Comparison of ENCODE assay signal across 8 cellular contexts in the genomic region with DNA sequence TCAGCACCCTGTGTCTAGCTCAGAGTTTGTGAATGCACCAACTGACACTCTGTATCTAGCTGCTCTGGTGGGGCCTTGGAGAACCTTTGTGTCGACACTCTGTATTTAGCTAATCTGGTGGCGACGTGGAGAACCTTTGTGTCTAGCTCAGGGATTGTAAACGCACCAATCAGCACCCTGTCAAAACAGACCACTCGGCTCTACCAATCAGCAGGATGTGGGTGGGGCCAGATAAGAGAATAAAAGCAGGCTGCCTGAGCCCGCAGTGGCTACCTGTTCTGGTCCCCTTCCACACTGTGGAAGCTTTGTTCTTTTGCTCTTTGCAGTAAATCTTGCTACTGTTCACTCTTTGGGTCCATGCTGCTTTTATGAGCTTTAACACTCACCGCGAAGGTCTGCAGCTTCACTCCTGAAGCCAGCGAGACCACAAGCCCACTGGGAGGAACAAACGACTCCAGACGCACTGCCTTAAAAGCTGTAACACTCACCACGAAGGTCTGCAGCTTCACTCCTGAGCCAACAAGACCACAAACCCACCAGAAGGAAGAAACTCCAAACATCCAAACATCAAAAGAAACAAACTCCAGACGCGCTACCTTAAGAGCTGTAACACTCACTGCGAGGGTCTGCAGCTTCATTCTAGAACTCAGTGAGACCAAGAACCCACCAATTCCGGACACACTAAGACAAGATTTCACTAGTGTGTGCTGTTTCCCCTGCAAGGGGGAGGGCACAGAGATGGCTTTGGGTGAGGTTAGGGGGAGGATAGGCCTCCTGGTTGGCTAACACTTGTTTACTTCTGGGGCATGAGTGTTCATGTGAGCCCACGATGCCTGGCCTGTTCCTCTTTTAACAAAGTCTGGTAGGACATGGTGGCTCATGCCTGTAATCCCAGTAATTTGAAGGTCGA. TPM values are rescaled to one million over a fixed set of nuclear protein-coding genes. Genes with fewer than 3 reads are reported as not detected.
A peak's percentile ranks its signal among the peaks of the same experiment; 100 is the strongest.
DNase-seq lines count a peak whose midpoint lies in the region; ATAC-seq, FAIRE-seq and TF ChIP-seq lines count a peak whose summit lies in the region.
"Not testable (repeated sequence)": the region's sequence is repeated elsewhere in the genome, so short reads cannot be mapped to it uniquely, and the experiment has no call there.

A gene with protein sequence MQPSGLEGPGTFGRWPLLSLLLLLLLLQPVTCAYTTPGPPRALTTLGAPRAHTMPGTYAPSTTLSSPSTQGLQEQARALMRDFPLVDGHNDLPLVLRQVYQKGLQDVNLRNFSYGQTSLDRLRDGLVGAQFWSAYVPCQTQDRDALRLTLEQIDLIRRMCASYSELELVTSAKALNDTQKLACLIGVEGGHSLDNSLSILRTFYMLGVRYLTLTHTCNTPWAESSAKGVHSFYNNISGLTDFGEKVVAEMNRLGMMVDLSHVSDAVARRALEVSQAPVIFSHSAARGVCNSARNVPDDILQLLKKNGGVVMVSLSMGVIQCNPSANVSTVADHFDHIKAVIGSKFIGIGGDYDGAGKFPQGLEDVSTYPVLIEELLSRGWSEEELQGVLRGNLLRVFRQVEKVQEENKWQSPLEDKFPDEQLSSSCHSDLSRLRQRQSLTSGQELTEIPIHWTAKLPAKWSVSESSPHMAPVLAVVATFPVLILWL (minus strand): TSS at position 706 of the 910 bp plus-strand sequence. CDS start 6,272 bp downstream, outside the sequence.

- H3K9me2 ChIP-seq in OCI-LY1 (ENCODE audit: low read depth, low read length): not testable (repeated sequence)

- 57% methylated on average over 18 of the region's 18 CpGs for WGBS in HepG2 (ENCODE audit: low lambda C conversion rate)
- WGBS in sigmoid colon, 2 donors: 44 to 70% methylated on average over 18 of the region's 18 CpGs

- POLR2A ChIA-PET in activated CD4-positive, alpha-beta T cell treated with anti-CD3 and anti-CD28 coated beads for 36 hours (lab: Charles Lee): interaction anchor here (0.7 to 2.5 kb wide), 6 partner anchors 12 to 193 kb away, joined by 3 to 21 read pairs (median 6); a partner anchor contains a TSS
- POLR2A ChIA-PET in HepG2 (lab: Yijun Ruan, JAX): interaction anchor here (0.8 to 1.8 kb wide), 12 partner anchors 8 to 86 kb away, joined by 3 to 13 read pairs (median 4); a partner anchor contains a TSS

- not testable (repeated sequence) for H3K9me3 ChIP-seq in OCI-LY1 (ENCODE audit: low read length); endocrine pancreas (ENCODE audit: control insufficient read depth, low read length); HepG2 (ENCODE audit: low read length); sigmoid colon

- BruUV-seq in HepG2 (replicated peaks; lab: Mats Ljungman, UMichigan): TSS peak; percentile 94

- peaks cover 50% of the 10 kb centered on the region for H3K4me1 Mint-ChIP-seq in activated CD4-positive, alpha-beta T cell treated with anti-CD3 and anti-CD28 coated beads for 36 hours
- peaks cover 49% of the 10 kb centered on the region for H3K4me1 Mint-ChIP-seq in activated naive CD4-positive, alpha-beta T cell treated with anti-CD3 and anti-CD28 coated beads for 36 hours (ENCODE audit: low read depth)
- H3K4me1 Mint-ChIP-seq in type B pancreatic cell (ENCODE audit: unreplicated experiment): not testable (repeated sequence)

- CTCF ChIA-PET in activated CD4-positive, alpha-beta T cell treated with anti-CD3 and anti-CD28 coated beads for 36 hours (lab: Charles Lee): interaction anchor here (0.6 to 1.8 kb wide), 15 partner anchors 9 to 442 kb away, joined by 3 to 6 read pairs (median 3); a partner anchor contains a TSS
- CTCF ChIA-PET in activated naive CD4-positive, alpha-beta T cell treated with anti-CD3 and anti-CD28 coated beads for 36 hours (lab: Charles Lee): interaction anchor here (0.6 to 1.7 kb wide), 4 partner anchors 12 to 189 kb away, joined by 3 to 12 read pairs (median 3); no protein-coding TSS in a partner anchor
- CTCF ChIA-PET in HepG2 (lab: Yijun Ruan, JAX; ENCODE audit: low intra/inter-chr PET ratio, low total read pairs): not testable (repeated sequence)

- peak within 1 kb of the TSS; percentile 96 for H3K27ac Mint-ChIP-seq in activated CD4-positive, alpha-beta T cell treated with anti-CD3 and anti-CD28 coated beads for 36 hours
- peak within 1 kb of the TSS; percentile 94 for H3K27ac Mint-ChIP-seq in activated naive CD4-positive, alpha-beta T cell treated with anti-CD3 and anti-CD28 coated beads for 36 hours
- H3K27ac Mint-ChIP-seq in type B pancreatic cell: peak within 1 kb of the TSS; percentile 5

- H3K4me2 ChIP-seq in OCI-LY1 (ENCODE audit: low read length) (peak within 1 kb of the TSS; percentile 51), HepG2 (ENCODE audit: low read depth, low read length) (peak within 1 kb of the TSS; percentile 16)

- H3F3A ChIP-seq in OCI-LY1 (ENCODE audit: insufficient read depth, low read length): not testable (repeated sequence)

- peak; percentile 90 for ATAC-seq in activated CD4-positive, alpha-beta T cell treated with anti-CD3 and anti-CD28 coated beads for 36 hours
- ATAC-seq in HepG2: peak; percentile 67

- peak within 1 kb of the TSS; percentile 41 for H3K4me3 ChIP-seq in OCI-LY1 (ENCODE audit: low read depth, low read length, poor library complexity, severe bottlenecking)
- not testable (repeated sequence) for H3K4me3 ChIP-seq in endocrine pancreas (ENCODE audit: control insufficient read depth, insufficient read depth, low read length); HepG2 (replicated peaks in 1 of 3; ENCODE audit: insufficient read depth in 1 of 3, low read depth in 2 of 3, low read length in 3 of 3)
- H3K4me3 ChIP-seq in sigmoid colon: peak within 1 kb of the TSS in 2 of 4 donors; percentile 4 to 12

- H3K9me3 Mint-ChIP-seq in activated CD4-positive, alpha-beta T cell treated with anti-CD3 and anti-CD28 coated beads for 36 hours (ENCODE audit: low read depth); activated naive CD4-positive, alpha-beta T cell treated with anti-CD3 and anti-CD28 coated beads for 36 hours; type B pancreatic cell: not testable (repeated sequence)

- H3K27me3 Mint-ChIP-seq in activated CD4-positive, alpha-beta T cell treated with anti-CD3 and anti-CD28 coated beads for 36 hours; activated naive CD4-positive, alpha-beta T cell treated with anti-CD3 and anti-CD28 coated beads for 36 hours (ENCODE audit: low read depth); type B pancreatic cell: not testable (repeated sequence)

- not testable (repeated sequence) for H3K36me3 ChIP-seq in OCI-LY1 (ENCODE audit: insufficient read depth, low read length); endocrine pancreas (ENCODE audit: control insufficient read depth, insufficient read depth, low read length); HepG2 (replicated peaks in 1 of 2; ENCODE audit: control insufficient read depth in 1 of 2, insufficient read depth in 2 of 2, low read length in 2 of 2); sigmoid colon

- peak within 1 kb of the TSS; percentile 86 for H3K27ac ChIP-seq in OCI-LY1 (ENCODE audit: low read depth, low read length, poor library complexity, severe bottlenecking)
- H3K27ac ChIP-seq in HepG2 (ENCODE audit: extremely low read length, insufficient read depth, low read length): peak within 1 kb of the TSS; percentile 72
- H3K27ac ChIP-seq in sigmoid colon: peak within 1 kb of the TSS; percentile 26 to 61 (median 38)

- not testable (repeated sequence) for H3K79me2 ChIP-seq in OCI-LY1 (ENCODE audit: insufficient read depth, low read length); HepG2 (ENCODE audit: insufficient read depth, low read length)

- TF ChIP-seq POLR2A in HepG2 (IDR thresholded peaks at IDR 0.05; ENCODE audit: insufficient read depth in 1 of 2, low read depth in 2 of 2, low read length in 2 of 2): peak; percentile 75 to 86
- TF ChIP-seq POLR2A in sigmoid colon (IDR thresholded peaks at IDR 0.05): not testable (repeated sequence)

- H3K4me1 ChIP-seq in OCI-LY1 (ENCODE audit: insufficient read depth, low read length, severe bottlenecking) (peaks cover 21% of the 10 kb centered on the region), HepG2 (ENCODE audit: insufficient read depth, low read length) (peaks cover 41% of the 10 kb centered on the region)
- H3K4me1 ChIP-seq in endocrine pancreas (ENCODE audit: control insufficient read depth, insufficient read depth, low read length); sigmoid colon: not testable (repeated sequence)

- H3K36me3 Mint-ChIP-seq in activated CD4-positive, alpha-beta T cell treated with anti-CD3 and anti-CD28 coated beads for 36 hours (ENCODE audit: low read depth); activated naive CD4-positive, alpha-beta T cell treated with anti-CD3 and anti-CD28 coated beads for 36 hours (ENCODE audit: low read depth); type B pancreatic cell: not testable (repeated sequence)

- intact Hi-C loops in activated CD4-positive, alpha-beta T cell treated with anti-CD3 and anti-CD28 coated beads for 36 hours (cut with DNase I, micrococcal nuclease); HepG2 (cut with micrococcal nuclease; ENCODE audit: unreplicated experiment); sigmoid colon (cut with DNase I): not testable (repeated sequence)
- intact Hi-C loops in activated naive CD4-positive, alpha-beta T cell treated with anti-CD3 and anti-CD28 coated beads for 36 hours (cut with micrococcal nuclease): loop anchor here (1.0 to 2.0 kb wide), 2 partner anchors 31 to 86 kb away; a partner anchor contains a TSS

- not testable (repeated sequence) for H4K20me1 ChIP-seq in OCI-LY1 (ENCODE audit: insufficient read depth, low read length); HepG2 (ENCODE audit: insufficient read depth, low read length)

- TF ChIP-seq RAD21 in HepG2 (CRISPR knock-in tag; IDR thresholded peaks at IDR 0.05): not testable (repeated sequence)

- FAIRE-seq in HepG2 (lab: Jason Lieb, UNC): not testable (repeated sequence)

- peak within 1 kb of the TSS; percentile 77 for H3K4me3 Mint-ChIP-seq in activated CD4-positive, alpha-beta T cell treated with anti-CD3 and anti-CD28 coated beads for 36 hours
- H3K4me3 Mint-ChIP-seq in activated naive CD4-positive, alpha-beta T cell treated with anti-CD3 and anti-CD28 coated beads for 36 hours: peak within 1 kb of the TSS; percentile 80
- not testable (repeated sequence) for H3K4me3 Mint-ChIP-seq in type B pancreatic cell

- in situ Hi-C loops in GM13976 (cut with MboI; ENCODE audit: low sequenced_read_pairs, unreplicated experiment); HepG2 (cut with HindIII; ENCODE audit: extremely low pct_ligation_motif_present, low pct_unique_long_range_greater_than_20kb): not testable (repeated sequence)

- TF ChIP-seq CTCF in GM13976 (IDR thresholded peaks at IDR 0.05; ENCODE audit: borderline replicate concordance, control extremely low read depth, extremely low read depth, insufficient read depth, missing control alignments); OCI-LY1 (IDR thresholded peaks at IDR 0.05; ENCODE audit: low read length); HepG2 (CRISPR knock-in tag; IDR thresholded peaks at IDR 0.05); sigmoid colon (IDR thresholded peaks at IDR 0.05); type B pancreatic cell (conservative IDR thresholded peaks at IDR 0.05): not testable (repeated sequence)

- TF ChIP-seq EP300 in HepG2 (IDR thresholded peaks at IDR 0.05; ENCODE audit: low read depth in 2 of 2, low read length in 2 of 2); HepG2 (CRISPR knock-in tag; IDR thresholded peaks at IDR 0.05; ENCODE audit: borderline replicate concordance); sigmoid colon (IDR thresholded peaks at IDR 0.05): not testable (repeated sequence)

- H3K27me3 ChIP-seq in OCI-LY1 (ENCODE audit: insufficient read depth, low read length); endocrine pancreas (ENCODE audit: control insufficient read depth, insufficient read depth, low read length); HepG2 (ENCODE audit: control insufficient read depth in 1 of 2, insufficient read depth in 2 of 2, low read length in 2 of 2); sigmoid colon: not testable (repeated sequence)

- peak; percentile 32 for DNase-seq in GM13976 (ENCODE audit: low spot score)
- peak; percentile 68 for DNase-seq in activated CD4-positive, alpha-beta T cell treated with anti-CD3 and anti-CD28 coated beads for 36 hours
- DNase-seq in activated naive CD4-positive, alpha-beta T cell treated with anti-CD3 and anti-CD28 coated beads for 36 hours: peak; percentile 78
- DNase-seq in HepG2 (ENCODE audit: low spot score): peak; percentile 74
- not testable (repeated sequence) for DNase-seq in sigmoid colon; type B pancreatic cell (ENCODE audit: extremely low spot score, unreplicated experiment)

- H3K9ac ChIP-seq in OCI-LY1 (ENCODE audit: low read length) (peak within 1 kb of the TSS; percentile 49; the same call in 1 of the 2 replicates), endocrine pancreas (ENCODE audit: control insufficient read depth, insufficient read depth, low read length) (peak within 1 kb of the TSS; percentile 41), HepG2 (ENCODE audit: insufficient read depth, low read depth, low read length) (peak within 1 kb of the TSS; percentile 31)

- peak within 1 kb of the TSS; percentile 80; the same call in 1 of the 2 replicates for H2AFZ ChIP-seq in OCI-LY1 (ENCODE audit: low read length)
- not testable (repeated sequence) for H2AFZ ChIP-seq in HepG2 (ENCODE audit: low read length)

RNA-seq across cellular contexts. Expression of the gene that starts here (rescaled TPM):
- 1 to 10 TPM; 3.2 to 3.8 TPM for total RNA-seq in activated CD4-positive, alpha-beta T cell treated with anti-CD3 and anti-CD28 coated beads for 36 hours
- total RNA-seq in activated naive CD4-positive, alpha-beta T cell treated with anti-CD3 and anti-CD28 coated beads for 36 hours: 1 to 10 TPM; 3.1 to 3.8 TPM
- total RNA-seq in HepG2 (2016; rRNA removed; fragmentation: Illumina TruSeq; extraction: Trizol): not detected in 2 replicates
- total RNA-seq in HepG2 (2016; cell fraction: cytosol; rRNA removed; fragmentation: Illumina TruSeq; extraction: Trizol; ENCODE audit: low read depth): not detected in 2 replicates
- total RNA-seq in HepG2 (2016; cell fraction: insoluble cytoplasmic fraction; rRNA removed; fragmentation: Illumina TruSeq; extraction: Trizol): not detected in 2 replicates
- not detected in 2 replicates for total RNA-seq in HepG2 (2016; cell fraction: membrane; rRNA removed; fragmentation: Illumina TruSeq; extraction: Trizol)
- total RNA-seq in HepG2 (2016; cell fraction: nucleus; rRNA removed; fragmentation: Illumina TruSeq; extraction: Trizol): not detected in 2 replicates
- polyA plus RNA-seq in HepG2 (2011; rRNA removed): 0.18 and 0.26 TPM in 2 replicates
- 0.08 and 0.27 TPM in 2 replicates for polyA plus RNA-seq in HepG2 (2011; cell fraction: cytosol; rRNA removed)
- polyA plus RNA-seq in HepG2 (2011; cell fraction: nucleus; rRNA removed): 0.38 and 0.45 TPM in 2 replicates
- 0.73 TPM in 1 of 2 replicates, not detected in the other for polyA plus RNA-seq in HepG2 (2012)
- not detected in 2 replicates for polyA plus RNA-seq in HepG2 (2016; cell fraction: cytosol; fragmentation: Illumina TruSeq; extraction: Trizol; ENCODE audit: low read depth)
- polyA plus RNA-seq in HepG2 (2016; cell fraction: insoluble cytoplasmic fraction; fragmentation: Illumina TruSeq; extraction: Trizol; ENCODE audit: low read depth): not detected in 2 replicates
- not detected in 2 replicates for polyA plus RNA-seq in HepG2 (2016; cell fraction: membrane; fragmentation: Illumina TruSeq; extraction: Trizol; ENCODE audit: low read depth)
- not detected in 2 replicates for polyA plus RNA-seq in HepG2 (2016; cell fraction: nucleus; fragmentation: Illumina TruSeq; extraction: Trizol; ENCODE audit: insufficient read depth, low read depth)
- 0.21 and 0.80 TPM in 2 replicates for polyA minus RNA-seq in HepG2 (2011; rRNA and poly(A)+ RNA removed; ENCODE audit: low replicate concordance)
- polyA minus RNA-seq in HepG2 (2011; cell fraction: cytosol; rRNA and poly(A)+ RNA removed): 0.53 TPM in 1 of 2 replicates, not detected in the other
- polyA minus RNA-seq in HepG2 (2011; cell fraction: nucleus; rRNA and poly(A)+ RNA removed): 0.26 TPM in 1 of 2 replicates, not detected in the other
- 1 to 10 TPM; 2.1 to 3.9 (median 3.1) TPM for total RNA-seq in sigmoid colon
- 10 to 100 TPM in 1 of 3 donors, 1 to 10 TPM in 1, under 1 TPM in 1; 0.69 to 11.9 (median 1.2) TPM for polyA plus RNA-seq in sigmoid colon
- not detected in 2 replicates for total RNA-seq in type B pancreatic cell (ENCODE audit: low replicate concordance)

Comparison
In these comparisons a context has a peak if more than half of its experiments do, and no peak if none do; other contexts are left out.
1. Peak in DNase-seq, ATAC-seq, H3K27ac ChIP-seq, H3K9ac ChIP-seq and H3K4me2 ChIP-seq in HepG2; RNA of the gene not detected or under 1 TPM.
2. H3K27ac Mint-ChIP-seq: peak in every context shown above with its lines; median percentile 96 in activated CD4-positive, alpha-beta T cell treated with anti-CD3 and anti-CD28 coated beads for 36 hours; 94 in activated naive CD4-positive, alpha-beta T cell treated with anti-CD3 and anti-CD28 coated beads for 36 hours; 5 in type B pancreatic cell.